Comparison of ENCODE assay signal across 8 cellular contexts in genomic region chr7:36152756-36153570, GRCh38. TPM values are rescaled to one million over a fixed set of nuclear protein-coding genes. Genes with fewer than 3 reads are reported as not detected.
A peak's percentile ranks its signal among the peaks of the same experiment; 100 is the strongest.
DNase-seq lines count a peak whose midpoint lies in the region; ATAC-seq and TF ChIP-seq lines count a peak whose summit lies in the region.

EEPD1 (plus strand) TSS chr7:36153254; CDS start chr7:36154325, 1,071 bp downstream.

- POLR2A ChIA-PET in BJ (lab: Charles Lee), result interaction anchor here (0.6 kb wide), 1 partner anchor 125 kb away, joined by 3 read pairs; no protein-coding TSS in a partner anchor

- H3K4me3 ChIP-seq in BJ (ENCODE audit: low read depth, low read length) (peak within 1 kb of the TSS; percentile 75), coronary artery (peak within 1 kb of the TSS; percentile 81)

- ATAC-seq in GM19328 (IDR thresholded peaks at IDR 0.05; ENCODE audit: unreplicated experiment), result peak; percentile 96
- peak; percentile 87 for ATAC-seq in HG03469 (IDR thresholded peaks at IDR 0.05; ENCODE audit: unreplicated experiment)
- ATAC-seq in left colon, result peak; percentile 90

- H3K4me1 Mint-ChIP-seq in activated CD4-positive, alpha-beta T cell treated with anti-CD3 and anti-CD28 coated beads, Interleukin-2, amount 10 ng/mL, durations not matched to agents 24 days and 14 days, result peaks cover 17% of the 10 kb centered on the region

- intact Hi-C loops in activated CD4-positive, alpha-beta T cell treated with anti-CD3 and anti-CD28 coated beads, Interleukin-2, amount 10 ng/mL, durations not matched to agents 24 days and 14 days (cut with micrococcal nuclease), result loop anchor here (1.0 to 10.0 kb wide), 7 partner anchors 38 to 1116 kb away; partner anchors contain the start of genes ANLN, DPY19L1, HERPUD2 and SEPTIN7
- intact Hi-C loops in left colon (cut with DNase I, micrococcal nuclease), result loop anchor here in 1 of 2 donors (10.0 kb wide), 1 partner anchor 142 kb away; no protein-coding TSS in a partner anchor

- H3K9me3 Mint-ChIP-seq in activated CD4-positive, alpha-beta T cell treated with anti-CD3 and anti-CD28 coated beads, Interleukin-2, amount 10 ng/mL, durations not matched to agents 24 days and 14 days, result peaks cover 3% of the 10 kb centered on the region

- no peaks in the 10 kb centered on the region for H3K36me3 Mint-ChIP-seq in activated CD4-positive, alpha-beta T cell treated with anti-CD3 and anti-CD28 coated beads, Interleukin-2, amount 10 ng/mL, durations not matched to agents 24 days and 14 days (ENCODE audit: low read depth)

- CTCF ChIA-PET in BJ (lab: Yijun Ruan, JAX), result no interaction called here

- peak within 1 kb of the TSS; percentile 80 to 82 for H3K27ac ChIP-seq in coronary artery

- peaks cover 10% of the 10 kb centered on the region for H3K27me3 Mint-ChIP-seq in activated CD4-positive, alpha-beta T cell treated with anti-CD3 and anti-CD28 coated beads, Interleukin-2, amount 10 ng/mL, durations not matched to agents 24 days and 14 days

- DNase-seq in BJ (ENCODE audit: low read depth), result peak; percentile 92
- peak; percentile 97 to 99 for DNase-seq in NCI-H526 (lab: John Stamatoyannopoulos, UW)
- DNase-seq in activated CD4-positive, alpha-beta T cell treated with anti-CD3 and anti-CD28 coated beads, Interleukin-2, amount 10 ng/mL, durations not matched to agents 24 days and 14 days, result peak; percentile 100
- peak; percentile 100 for DNase-seq in coronary artery (ENCODE audit: low spot score)
- peak; percentile 100 for DNase-seq in left colon
- peak; percentile 99 to 100 for DNase-seq in stimulated activated CD4-positive, alpha-beta T cell treated with anti-CD3 and anti-CD28 coated beads, Interleukin-1b, Interleukin-23, amount 100 ng/mL, for 4 hours (ENCODE audit: low read depth in 2 of 2)

- peak within 1 kb of the TSS; percentile 82 for H3K4me3 Mint-ChIP-seq in activated CD4-positive, alpha-beta T cell treated with anti-CD3 and anti-CD28 coated beads, Interleukin-2, amount 10 ng/mL, durations not matched to agents 24 days and 14 days

- peak within 1 kb of the TSS; percentile 46 for H3K27ac Mint-ChIP-seq in activated CD4-positive, alpha-beta T cell treated with anti-CD3 and anti-CD28 coated beads, Interleukin-2, amount 10 ng/mL, durations not matched to agents 24 days and 14 days

- no peak for TF ChIP-seq CTCF in BJ (IDR thresholded peaks at IDR 0.05; ENCODE audit: insufficient read depth, low read depth, low read length)
- TF ChIP-seq CTCF in coronary artery (IDR thresholded peaks at IDR 0.05), result no peak

- no peaks in the 10 kb centered on the region for H3K27me3 ChIP-seq in BJ (ENCODE audit: control insufficient read depth, insufficient read depth, low read length)

- no peaks in the 10 kb centered on the region for H3K36me3 ChIP-seq in BJ (ENCODE audit: control insufficient read depth, insufficient read depth, low read length)

RNA-seq across cellular contexts. Expression of gene EEPD1, which starts in this region (rescaled TPM):
- 1.6 and 2.5 TPM in 2 replicates for polyA plus RNA-seq in BJ (2011; rRNA removed)
- 1.6 and 2.5 TPM in 2 replicates for polyA minus RNA-seq in BJ (2011; rRNA and poly(A)+ RNA removed)
- 0.61 and 0.71 TPM in 2 replicates for total RNA-seq in activated CD4-positive, alpha-beta T cell treated with anti-CD3 and anti-CD28 coated beads, Interleukin-2, amount 10 ng/mL, durations not matched to agents 24 days and 14 days
- total RNA-seq in left colon, result 10 to 100 TPM; 10.2 to 13.4 TPM

Comparison
In these comparisons a context has a peak if more than half of its experiments do, and no peak if none do; other contexts are left out.
1. Peak in every context shown above with its lines: DNase-seq, ATAC-seq, H3K4me3 ChIP-seq and H3K27ac ChIP-seq.
2. Peak in DNase-seq in activated CD4-positive, alpha-beta T cell treated with anti-CD3 and anti-CD28 coated beads, Interleukin-2, amount 10 ng/mL, durations not matched to agents 24 days and 14 days; RNA of the gene not detected or under 1 TPM.